ENCODE assay signal across 1 cellular context in genomic region chr6:42418739-42419138, GRCh38.
TF ChIP-seq lines count a peak whose summit lies in the region.

No MANE protein-coding gene starts in this region.

TF ChIP-seq in IMR-90, 13 proteins besides CTCF, POLR2A, EP300 and RAD21 (continued from another document):
- TF ChIP-seq USF2 (IDR thresholded peaks at IDR 0.05; ENCODE audit: low read depth, low read length): no peak
- no peak for TF ChIP-seq NFE2L2 (IDR thresholded peaks at IDR 0.05; ENCODE audit: low read depth, low read length)
- no peak for TF ChIP-seq FOS (IDR thresholded peaks at IDR 0.05; ENCODE audit: low read depth, low read length)
- no peak for TF ChIP-seq RFX5 (IDR thresholded peaks at IDR 0.05; ENCODE audit: low read depth, low read length)
- TF ChIP-seq BHLHE40 (IDR thresholded peaks at IDR 0.05; ENCODE audit: low read depth, low read length): no peak
